ENCODE assay signal across 15 cellular contexts in the genomic region with DNA sequence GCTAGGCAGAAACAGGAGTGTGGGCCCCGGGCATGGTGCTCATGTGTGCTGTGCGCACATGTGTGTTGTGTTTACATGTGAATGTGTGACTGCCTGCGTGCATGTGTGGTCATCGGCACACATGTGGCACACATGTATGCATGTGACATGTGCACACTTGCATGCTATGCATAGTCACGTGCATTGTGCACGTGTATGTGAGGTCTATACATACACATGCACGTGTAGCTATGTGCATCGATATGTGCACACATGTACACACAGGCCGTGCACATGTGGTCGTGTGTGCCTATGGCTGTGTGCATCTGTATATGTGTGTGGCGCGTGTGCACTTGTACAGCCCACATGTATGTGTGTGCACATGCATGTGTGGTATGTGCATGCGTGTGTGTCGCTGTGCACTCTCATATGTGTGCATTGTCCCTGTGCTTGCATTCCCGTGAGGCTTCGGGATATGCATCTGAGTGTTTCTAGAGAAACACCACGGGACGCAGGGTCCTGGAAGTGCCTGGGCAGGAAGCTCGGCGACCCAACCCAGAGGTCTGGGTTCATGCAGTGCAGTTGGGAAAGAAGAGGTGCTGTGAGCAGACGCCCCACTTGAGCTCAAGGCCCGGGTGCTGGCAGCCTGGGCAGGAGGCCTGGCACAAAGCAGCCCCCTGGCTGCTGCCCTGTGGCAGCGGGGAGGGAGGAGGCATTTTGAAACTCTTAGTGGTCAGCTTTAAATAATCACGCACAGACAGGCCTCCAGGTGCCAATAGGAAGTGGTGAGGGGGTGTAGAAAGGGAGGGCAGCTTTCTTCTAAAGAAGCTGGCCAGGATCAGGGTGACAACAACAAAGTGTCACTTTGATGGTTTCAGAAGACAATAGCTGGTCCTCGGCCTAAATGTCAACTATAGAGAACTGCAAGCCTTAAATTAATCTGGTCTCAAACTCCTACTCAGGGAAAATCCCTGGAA.
DNase-seq lines count a peak whose midpoint lies in the region; ATAC-seq and TF ChIP-seq lines count a peak whose summit lies in the region.
"Had no signal": no experiment of that assay in that cellular context is flagged by ENCODE, and none has a peak within 500 bp of the region (broad histone marks: within the 10 kb centered on the region; RNA-seq: fewer than 3 reads in every experiment).

No MANE protein-coding gene starts in this region.

- no peak for TF ChIP-seq CTCF in foreskin fibroblast (IDR thresholded peaks at IDR 0.05; ENCODE audit: low read depth, low read length)

- no peaks in the 10 kb centered on the region for H3K36me3 Mint-ChIP-seq in CD4-positive, alpha-beta memory T cell
- H3K36me3 Mint-ChIP-seq in effector memory CD8-positive, alpha-beta T cell (ENCODE audit: insufficient read depth), result no peaks in the 10 kb centered on the region
- H3K36me3 Mint-ChIP-seq: naive B cell; stimulated activated effector memory CD8-positive, alpha-beta T cell treated with anti-CD3 and anti-CD28 coated beads, Interleukin-12 subunit alpha, Interleukin-12 subunit beta, amount 100 ng/mL, for 72 hours had no signal

- H3K27ac ChIP-seq in CD4-positive, alpha-beta memory T cell (ENCODE audit: low read depth, low read length), result no peak overlapping the region
- H3K27ac ChIP-seq: heart right ventricle, SJCRH30 had no signal

- no peaks in the 10 kb centered on the region for H3K27me3 ChIP-seq in CD4-positive, alpha-beta memory T cell (ENCODE audit: insufficient read depth, low read length)
- H3K27me3 ChIP-seq: SJCRH30 had no signal

- POLR2A ChIA-PET in CD4-positive, alpha-beta memory T cell (lab: Charles Lee; ENCODE audit: partially characterized antibody), result interaction anchor here (0.7 to 2.1 kb wide), 3 partner anchors 16 to 47 kb away, joined by 3 to 27 read pairs (median 4); no protein-coding TSS in a partner anchor

- H3K9me3 Mint-ChIP-seq in CD4-positive, alpha-beta memory T cell, result peaks cover 0 to 1% (median 0%) of the 10 kb centered on the region in 8 donors
- no peaks in the 10 kb centered on the region for H3K9me3 Mint-ChIP-seq in effector memory CD8-positive, alpha-beta T cell
- H3K9me3 Mint-ChIP-seq: naive B cell; stimulated activated effector memory CD8-positive, alpha-beta T cell treated with anti-CD3 and anti-CD28 coated beads, Interleukin-12 subunit alpha, Interleukin-12 subunit beta, amount 100 ng/mL, for 72 hours had no signal

- peaks cover 34% of the 10 kb centered on the region for H3K4me1 ChIP-seq in CD4-positive, alpha-beta memory T cell (ENCODE audit: insufficient read depth, low read length)
- H3K4me1 ChIP-seq: SJCRH30 had no signal

- peak overlapping the region in 5 of 8 donors; percentile 12 to 73 (median 71) for H3K4me3 Mint-ChIP-seq in CD4-positive, alpha-beta memory T cell
- H3K4me3 Mint-ChIP-seq in effector memory CD8-positive, alpha-beta T cell, result peak overlapping the region; percentile 18 to 51
- H3K4me3 Mint-ChIP-seq: naive B cell; stimulated activated effector memory CD8-positive, alpha-beta T cell treated with anti-CD3 and anti-CD28 coated beads, Interleukin-12 subunit alpha, Interleukin-12 subunit beta, amount 100 ng/mL, for 72 hours had no signal

- peaks cover 8 to 39% (median 25%) of the 10 kb centered on the region in 4 donors for H3K4me1 Mint-ChIP-seq in CD4-positive, alpha-beta memory T cell
- peaks cover 7 to 16% of the 10 kb centered on the region in 2 donors for H3K4me1 Mint-ChIP-seq in effector memory CD8-positive, alpha-beta T cell (ENCODE audit: low read depth in 2 of 2)

- no peak overlapping the region for H3K27ac Mint-ChIP-seq in CD4-positive, alpha-beta memory T cell
- H3K27ac Mint-ChIP-seq in effector memory CD8-positive, alpha-beta T cell, result no peak overlapping the region
- H3K27ac Mint-ChIP-seq: stimulated activated effector memory CD8-positive, alpha-beta T cell treated with anti-CD3 and anti-CD28 coated beads, Interleukin-12 subunit alpha, Interleukin-12 subunit beta, amount 100 ng/mL, for 72 hours had no signal

- H3K9me3 ChIP-seq in CD4-positive, alpha-beta memory T cell (ENCODE audit: control insufficient read depth in 1 of 2, low read length in 2 of 2), result no peaks in the 10 kb centered on the region
- H3K9me3 ChIP-seq: heart right ventricle, SJCRH30 had no signal

- H3K4me3 ChIP-seq in CD4-positive, alpha-beta memory T cell (ENCODE audit: low read length in 2 of 2), result peak overlapping the region in 1 of 2 donors; percentile 8
- H3K4me3 ChIP-seq in foreskin fibroblast (ENCODE audit: low read depth in 1 of 2, low read length in 2 of 2), result no peak overlapping the region
- H3K4me3 ChIP-seq: heart right ventricle, SJCRH30 had no signal

- intact Hi-C loops in CD4-positive, alpha-beta memory T cell (cut with micrococcal nuclease), result no loop called here

- ATAC-seq in GM19025 (IDR thresholded peaks at IDR 0.05; ENCODE audit: low read depth, unreplicated experiment) (peak; percentile 26), HG03196 (IDR thresholded peaks at IDR 0.05; ENCODE audit: unreplicated experiment) (peak; percentile 30)
- peak; percentile 36 for ATAC-seq in effector memory CD8-positive, alpha-beta T cell (replicated peaks)

- DNase-seq in CD4-positive, alpha-beta memory T cell, result no peak
- no peak for DNase-seq in effector memory CD8-positive, alpha-beta T cell
- DNase-seq in superior temporal gyrus (ENCODE audit: extremely low spot score) (no peak), foreskin fibroblast (no peak), NCI-H1930 (lab: John Stamatoyannopoulos, UW) (no peak), pons (ENCODE audit: low spot score) (no peak)
- DNase-seq: erythroblast, heart right ventricle, left cardiac atrium, naive B cell, NCI-H2081 treated with DMSO at 0.1 percent for 48 hours had no signal

- CTCF ChIA-PET in CD4-positive, alpha-beta memory T cell (lab: Charles Lee; ENCODE audit: partially characterized antibody), result no interaction called here

- H3K36me3 ChIP-seq in CD4-positive, alpha-beta memory T cell (ENCODE audit: insufficient read depth, low read length), result no peaks in the 10 kb centered on the region
- H3K36me3 ChIP-seq: heart right ventricle, SJCRH30 had no signal

- no peaks in the 10 kb centered on the region for H3K27me3 Mint-ChIP-seq in CD4-positive, alpha-beta memory T cell
- H3K27me3 Mint-ChIP-seq in effector memory CD8-positive, alpha-beta T cell, result peaks cover 0 to 9% of the 10 kb centered on the region in 2 donors
